8 cellular contexts compared by ENCODE assay signal in the genomic region with DNA sequence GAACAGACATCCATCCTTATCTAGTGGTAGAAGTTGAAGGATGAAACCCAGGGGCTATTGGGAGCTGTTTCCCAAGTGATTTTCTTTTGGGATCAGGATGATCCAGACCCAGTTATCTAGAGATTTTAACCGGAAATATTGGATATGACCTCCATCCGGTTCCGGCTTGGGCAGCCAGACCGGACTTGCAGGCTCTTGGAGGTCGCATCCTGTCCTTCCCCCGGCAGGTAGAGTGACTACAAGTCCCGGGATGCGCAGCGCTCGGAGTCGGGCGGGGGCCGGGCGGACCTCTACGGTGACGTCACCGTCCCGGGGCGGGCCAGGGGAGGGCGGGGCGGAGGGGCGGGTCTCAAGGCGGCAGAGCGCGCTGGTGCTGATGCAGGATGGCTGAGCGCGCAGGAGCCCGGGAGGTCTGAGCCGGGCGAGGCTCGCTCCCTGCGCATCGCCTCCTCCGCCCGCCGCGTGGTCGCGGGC. TPM values are rescaled to one million over a fixed set of nuclear protein-coding genes. Genes with fewer than 3 reads are reported as not detected.
DNase-seq lines count a peak whose midpoint lies in the region; ATAC-seq and TF ChIP-seq lines count a peak whose summit lies in the region.

Gene KIF5C (plus strand): TSS at position 360 of the 474 bp plus-strand sequence. CDS start 391 bp downstream, outside the sequence.

- no peak for TF ChIP-seq EP300 in sigmoid colon (IDR thresholded peaks at IDR 0.05)

- no peaks in the 10 kb centered on the region for H3K9me3 ChIP-seq in sigmoid colon

- peaks cover 16 to 52% (median 21%) of the 10 kb centered on the region in 3 donors for H3K27me3 ChIP-seq in sigmoid colon

- ATAC-seq in HG02588 (IDR thresholded peaks at IDR 0.05; ENCODE audit: unreplicated experiment), result peak; percentile 93

- no peaks in the 10 kb centered on the region for H3K36me3 ChIP-seq in sigmoid colon

- no peak for TF ChIP-seq POLR2A in sigmoid colon (IDR thresholded peaks at IDR 0.05)

- intact Hi-C loops in sigmoid colon (cut with DNase I), result loop anchor here (10.0 kb wide), 1 partner anchor 230 kb away; the partner anchor contains the start of gene EPC2

- DNase-seq in NCI-H1105 (lab: John Stamatoyannopoulos, UW), result peak; percentile 83
- peak; percentile 78 for DNase-seq in T-helper 22 cell (ENCODE audit: low read depth)
- DNase-seq in astrocyte of the hippocampus (ENCODE audit: low read depth, low spot score), result peak; percentile 96
- peak; percentile 18 to 96 (median 83) for DNase-seq in hypothalamus (lab: John Stamatoyannopoulos, UW)
- peak; percentile 90 for DNase-seq in sigmoid colon
- no peak for DNase-seq in KG1 (lab: John Stamatoyannopoulos, UW)

- H3K4me1 ChIP-seq in sigmoid colon, result peaks cover 0 to 29% (median 23%) of the 10 kb centered on the region in 4 donors

- no peak for TF ChIP-seq CTCF in sigmoid colon (IDR thresholded peaks at IDR 0.05)

- H3K27ac ChIP-seq in sigmoid colon, result no peak within 1 kb of the TSS

- H3K4me3 ChIP-seq in GM08714 (ENCODE audit: low read length) (peak within 1 kb of the TSS; percentile 43), sigmoid colon (peak within 1 kb of the TSS; percentile 28 to 54 (median 46))

- whole genome bisulfite sequencing in sigmoid colon, 2 donors, result 1% methylated on average over 39 of the region's 39 CpGs

RNA-seq across cellular contexts. Expression of gene KIF5C, which starts in this region (rescaled TPM):
- 10 to 100 TPM in 1 of 4 donors, 1 to 10 TPM in 3; 7.3 to 11.1 (median 7.9) TPM for total RNA-seq in sigmoid colon
- 1 to 10 TPM in 2 of 3 donors, under 1 TPM in 1; 0.23 to 2.1 (median 1.2) TPM for polyA plus RNA-seq in sigmoid colon
